1 cellular context compared by ENCODE assay signal in genomic region chr15:60408438-60409105, GRCh38.
TF ChIP-seq lines count a peak whose summit lies in the region.

No MANE protein-coding gene starts in this region.

TF ChIP-seq in A549, 52 proteins besides CTCF, POLR2A, EP300 and RAD21 (continued from another document):
- TF ChIP-seq BCL3 (IDR thresholded peaks at IDR 0.05) (peak; percentile 90; the same call in 1 of the 3 replicates), CHD2 (IDR thresholded peaks at IDR 0.05; ENCODE audit: low read length, partially characterized antibody) (no peak), TFCP2L1 (CRISPR knock-in tag; IDR thresholded peaks at IDR 0.05) (no peak), RFX5 (IDR thresholded peaks at IDR 0.05) (peak; percentile 43; the same call in 1 of the 2 replicates), SREBF2 (IDR thresholded peaks at IDR 0.05) (no peak), SMC3 (IDR thresholded peaks at IDR 0.05) (no peak; the same call in 2 of the 3 replicates), EHF (CRISPR knock-in tag; IDR thresholded peaks at IDR 0.05) (peak; percentile 95), NR3C1 (IDR thresholded peaks at IDR 0.05) (no peak), ZNF302 (CRISPR knock-in tag; IDR thresholded peaks at IDR 0.05) (no peak), HOXA7 (CRISPR knock-in tag; IDR thresholded peaks at IDR 0.05) (no peak), HMGXB4 (CRISPR knock-in tag; IDR thresholded peaks at IDR 0.05; ENCODE audit: borderline replicate concordance) (no peak), RCOR1 (IDR thresholded peaks at IDR 0.05; ENCODE audit: low read depth, low read length) (no peak), MAX (IDR thresholded peaks at IDR 0.05) (peak; percentile 92), JUN (IDR thresholded peaks at IDR 0.05) (peak; percentile 85 to 87; a peak in 4 of 5 replicates), ELK1 (IDR thresholded peaks at IDR 0.05; ENCODE audit: low read depth, low read length) (no peak), NPAS2 (CRISPR knock-in tag; IDR thresholded peaks at IDR 0.05; ENCODE audit: borderline replicate concordance) (no peak), PHF8 (IDR thresholded peaks at IDR 0.05; ENCODE audit: borderline replicate concordance, low read depth) (no peak), KDM1A (IDR thresholded peaks at IDR 0.05; ENCODE audit: low read depth) (no peak), E2F6 (IDR thresholded peaks at IDR 0.05; ENCODE audit: borderline replicate concordance, low read depth) (no peak), GATA3 (IDR thresholded peaks at IDR 0.05; ENCODE audit: borderline replicate concordance) (peak; percentile 96), CEBPB (IDR thresholded peaks at IDR 0.05) (peak; percentile 99 to 100), ATOH8 (CRISPR knock-in tag; IDR thresholded peaks at IDR 0.05; ENCODE audit: low read depth) (0 out of 2 replicates have a peak, but pooled peaks have one; percentile 62), USF2 (IDR thresholded peaks at IDR 0.05) (no peak), ESRRA (IDR thresholded peaks at IDR 0.05; ENCODE audit: borderline replicate concordance, low read length) (no peak)
